1 cellular context compared by ENCODE assay signal in genomic region chr20:47273591-47274235, GRCh38.
TF ChIP-seq lines count a peak whose summit lies in the region.

No MANE protein-coding gene starts in this region.

TF ChIP-seq in IMR-90, 13 proteins besides CTCF, POLR2A, EP300 and RAD21 (continued from another document):
- TF ChIP-seq USF2 (IDR thresholded peaks at IDR 0.05; ENCODE audit: low read depth, low read length) (no peak), RFX5 (IDR thresholded peaks at IDR 0.05; ENCODE audit: low read depth, low read length) (no peak), MXI1 (IDR thresholded peaks at IDR 0.05; ENCODE audit: borderline replicate concordance, low read depth, low read length) (no peak), MAFK (IDR thresholded peaks at IDR 0.05; ENCODE audit: low read depth, low read length) (no peak), SMC3 (IDR thresholded peaks at IDR 0.05; ENCODE audit: low read depth, low read length) (no peak), MAZ (IDR thresholded peaks at IDR 0.05; ENCODE audit: borderline replicate concordance, low read depth, low read length) (no peak), RCOR1 (IDR thresholded peaks at IDR 0.05; ENCODE audit: insufficient replicate concordance, low read length) (no peak), FOS (IDR thresholded peaks at IDR 0.05; ENCODE audit: low read depth, low read length) (no peak), CHD1 (IDR thresholded peaks at IDR 0.05; ENCODE audit: low read depth, low read length) (no peak), CEBPB (IDR thresholded peaks at IDR 0.05; ENCODE audit: low read depth, low read length) (no peak)
